15 cellular contexts compared by ENCODE assay signal in the genomic region with DNA sequence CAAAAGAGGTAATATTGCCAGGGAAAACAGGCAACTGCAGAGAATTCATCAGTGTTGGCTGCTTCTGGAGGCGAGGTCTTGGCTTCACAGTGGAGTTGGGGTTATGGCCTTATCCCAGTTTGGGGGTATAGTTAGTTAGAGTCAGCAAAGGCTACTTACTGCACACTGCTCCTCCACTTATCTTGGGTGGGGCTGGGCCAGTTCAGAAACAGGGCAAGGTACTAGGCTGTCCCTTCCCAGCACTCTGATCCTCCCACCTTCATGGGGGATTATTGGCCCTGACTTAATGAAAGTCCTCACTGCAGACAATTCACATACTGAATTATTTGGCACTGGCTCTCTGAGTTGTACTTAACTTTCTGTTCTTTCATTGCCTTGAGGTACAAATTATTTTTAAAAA.
DNase-seq lines count a peak whose midpoint lies in the region; ATAC-seq, FAIRE-seq and TF ChIP-seq lines count a peak whose summit lies in the region.
"Had no signal": no experiment of that assay in that cellular context is flagged by ENCODE, and none has a peak within 500 bp of the region (broad histone marks: within the 10 kb centered on the region; RNA-seq: fewer than 3 reads in every experiment).

No MANE protein-coding gene starts in this region.

- H2AFZ ChIP-seq in HCT116 (ENCODE audit: low read depth, low read length, poor library complexity, severe bottlenecking) (no peak overlapping the region), mesenchymal stem cell (ENCODE audit: low read depth, low read length) (no peak overlapping the region)

- no peak overlapping the region for H3K4ac ChIP-seq in mesenchymal stem cell (ENCODE audit: low read depth in 1 of 2, low read length in 2 of 2)

- H3K27ac ChIP-seq in HCT116 (ENCODE audit: low read depth, low read length): peak overlapping the region; percentile 85
- H3K27ac ChIP-seq in Panc1 (ENCODE audit: low read length): peak overlapping the region; percentile 62
- peak overlapping the region; percentile 27 for H3K27ac ChIP-seq in mesenchymal stem cell (ENCODE audit: low read length, poor library complexity, severe bottlenecking)
- H3K27ac ChIP-seq in small intestine (ENCODE audit: low read depth in 1 of 2, low read length in 1 of 2): no peak overlapping the region

- peaks cover 10% of the 10 kb centered on the region for H3K4me1 Mint-ChIP-seq in glutamatergic neuron (ENCODE audit: low read depth, unreplicated experiment)
- H3K4me1 Mint-ChIP-seq in activated CD8-positive, alpha-beta memory T cell treated with anti-CD3 and anti-CD28 coated beads, Interleukin-2, amount 10 ng/mL, durations not matched to agents 7 days and 5 days: peaks cover 7% of the 10 kb centered on the region

- H3K9ac ChIP-seq in HCT116 (ENCODE audit: low read length) (no peak overlapping the region), mesenchymal stem cell (ENCODE audit: low read length) (no peak overlapping the region)

- H3K4me1 ChIP-seq in HCT116 (ENCODE audit: control insufficient read depth in 1 of 2, insufficient read depth in 2 of 2, low read length in 2 of 2) (peaks cover 77 to 88% of the 10 kb centered on the region in 2 experiments), Panc1 (ENCODE audit: control insufficient read depth, insufficient read depth, low read length) (peaks cover 19% of the 10 kb centered on the region), mesenchymal stem cell (ENCODE audit: control insufficient read depth, insufficient read depth, low read depth, low read length) (peaks cover 12% of the 10 kb centered on the region), small intestine (ENCODE audit: control insufficient read depth in 2 of 2, insufficient read depth in 1 of 2, low read depth in 1 of 2, low read length in 1 of 2) (peaks cover 0 to 9% of the 10 kb centered on the region in 2 donors)

- H3K27me3 ChIP-seq in HCT116 (ENCODE audit: insufficient read depth, low read length) (no peaks in the 10 kb centered on the region), Panc1 (ENCODE audit: control insufficient read depth, insufficient read depth, low read length) (no peaks in the 10 kb centered on the region), mesenchymal stem cell (ENCODE audit: control insufficient read depth in 1 of 2, insufficient read depth in 1 of 2, low read length in 2 of 2) (no peaks in the 10 kb centered on the region), small intestine (ENCODE audit: control insufficient read depth in 2 of 2, insufficient read depth in 2 of 2, low read length in 2 of 2) (no peaks in the 10 kb centered on the region)

- no peak for FAIRE-seq in small intestine (lab: Jason Lieb, UNC)
- FAIRE-seq: GM19239 had no signal

- in situ Hi-C loops in Panc1 (cut with HindIII; ENCODE audit: low pct_unique_long_range_greater_than_20kb, low sequenced_read_pairs): no loop called here

- DNase-seq in HCT116 (ENCODE audit: low read depth, low spot score) (no peak), Panc1 (ENCODE audit: low read depth, low spot score) (no peak), mesenchymal stem cell (no peak), small intestine (peak; percentile 58), glutamatergic neuron (no peak), NCI-H1092 (lab: John Stamatoyannopoulos, UW) (no peak)
- DNase-seq in activated CD4-positive, CD25-positive, alpha-beta regulatory T cell (lab: John Stamatoyannopoulos, UW): no peak
- no peak for DNase-seq in activated CD8-positive, alpha-beta memory T cell treated with anti-CD3 and anti-CD28 coated beads, Interleukin-2, amount 10 ng/mL, durations not matched to agents 7 days and 5 days
- DNase-seq: CD8-positive, alpha-beta T cell; COR-L47; DND-41; GDM1; HCEC 1CT had no signal

- no peak overlapping the region for H2BK15ac ChIP-seq in mesenchymal stem cell (ENCODE audit: low read depth, poor library complexity, severe bottlenecking)

- peak overlapping the region; percentile 39; the same call in 1 of the 2 replicates for H3K4me2 ChIP-seq in HCT116 (ENCODE audit: low read length)
- no peak overlapping the region for H3K4me2 ChIP-seq in mesenchymal stem cell (ENCODE audit: low read length, poor library complexity, severe bottlenecking)

- H3K18ac ChIP-seq in mesenchymal stem cell (ENCODE audit: low read depth in 1 of 2, low read length in 2 of 2): no peak overlapping the region

- H3K4me3 Mint-ChIP-seq in glutamatergic neuron (ENCODE audit: unreplicated experiment): no peak overlapping the region
- H3K4me3 Mint-ChIP-seq in activated CD8-positive, alpha-beta memory T cell treated with anti-CD3 and anti-CD28 coated beads, Interleukin-2, amount 10 ng/mL, durations not matched to agents 7 days and 5 days: no peak overlapping the region
- H3K4me3 Mint-ChIP-seq: CD14-positive monocyte; CD8-positive, alpha-beta T cell had no signal

- POLR2A ChIA-PET in HCT116 (lab: Charles Lee): no interaction called here
- POLR2A ChIA-PET in Panc1 (lab: Charles Lee): no interaction called here

- no peak for TF ChIP-seq RAD21 in HCT116 (IDR thresholded peaks at IDR 0.05; ENCODE audit: low read depth)

- no peak overlapping the region for H3K27ac Mint-ChIP-seq in glutamatergic neuron (ENCODE audit: unreplicated experiment)
- no peak overlapping the region for H3K27ac Mint-ChIP-seq in activated CD8-positive, alpha-beta memory T cell treated with anti-CD3 and anti-CD28 coated beads, Interleukin-2, amount 10 ng/mL, durations not matched to agents 7 days and 5 days
- H3K27ac Mint-ChIP-seq: CD8-positive, alpha-beta T cell had no signal

- intact Hi-C loops in HCT116 (cut with micrococcal nuclease) (loop anchor here (5.0 to 10.0 kb wide), 2 partner anchors 192 to 350 kb away; no protein-coding TSS in a partner anchor), Panc1 (cut with micrococcal nuclease; ENCODE audit: unreplicated experiment) (loop anchor here (10.0 kb wide), 1 partner anchor 190 kb away; a partner anchor contains a TSS)

- 93% methylated on average over 1 of the region's 1 CpG for WGBS in mesenchymal stem cell
- WGBS in small intestine, 3 donors: 71 to 95% (median 92%) methylated on average over 1 of the region's 1 CpG

- H3K36me3 ChIP-seq in HCT116 (ENCODE audit: control insufficient read depth in 1 of 2, insufficient read depth in 2 of 2, low read length in 2 of 2) (no peaks in the 10 kb centered on the region), Panc1 (ENCODE audit: control insufficient read depth, insufficient read depth, low read length) (no peaks in the 10 kb centered on the region), mesenchymal stem cell (ENCODE audit: control insufficient read depth in 1 of 2, insufficient read depth in 2 of 2, low read depth in 1 of 2, low read length in 2 of 2) (no peaks in the 10 kb centered on the region), small intestine (ENCODE audit: control insufficient read depth in 2 of 2, insufficient read depth in 2 of 2, low read length in 2 of 2) (no peaks in the 10 kb centered on the region)

- H3K27me3 Mint-ChIP-seq in glutamatergic neuron (ENCODE audit: unreplicated experiment): no peaks in the 10 kb centered on the region
- no peaks in the 10 kb centered on the region for H3K27me3 Mint-ChIP-seq in activated CD8-positive, alpha-beta memory T cell treated with anti-CD3 and anti-CD28 coated beads, Interleukin-2, amount 10 ng/mL, durations not matched to agents 7 days and 5 days

- TF ChIP-seq CTCF in HCT116 (IDR thresholded peaks at IDR 0.05 in 2 of 3, conservative IDR thresholded peaks at IDR 0.05 in 1 of 3; ENCODE audit: borderline replicate concordance in 1 of 3, insufficient read depth in 1 of 3, low read depth in 2 of 3, low read length in 2 of 3): no peak
- TF ChIP-seq CTCF in Panc1 (IDR thresholded peaks at IDR 0.05): no peak
- TF ChIP-seq CTCF in glutamatergic neuron (IDR thresholded peaks at IDR 0.05; ENCODE audit: partially characterized antibody, unreplicated experiment): no peak

- H4K8ac ChIP-seq in mesenchymal stem cell (ENCODE audit: low read length): no peak overlapping the region

- CTCF ChIA-PET in HCT116 (lab: Charles Lee): no interaction called here
- CTCF ChIA-PET in Panc1 (lab: Charles Lee): no interaction called here
- CTCF ChIA-PET in activated CD8-positive, alpha-beta memory T cell treated with anti-CD3 and anti-CD28 coated beads, Interleukin-2, amount 10 ng/mL, durations not matched to agents 7 days and 5 days (lab: Charles Lee): no interaction called here

- TF ChIP-seq POLR2A in HCT116 (IDR thresholded peaks at IDR 0.05; ENCODE audit: borderline replicate concordance, extremely low read depth, insufficient read depth, insufficient read length): no peak

- H2BK12ac ChIP-seq in mesenchymal stem cell (ENCODE audit: low read length in 2 of 2): no peak overlapping the region

- peaks cover 2% of the 10 kb centered on the region for H3K9me3 Mint-ChIP-seq in glutamatergic neuron (ENCODE audit: unreplicated experiment)
- H3K9me3 Mint-ChIP-seq in activated CD8-positive, alpha-beta memory T cell treated with anti-CD3 and anti-CD28 coated beads, Interleukin-2, amount 10 ng/mL, durations not matched to agents 7 days and 5 days (ENCODE audit: low read depth): no peaks in the 10 kb centered on the region
- H3K9me3 Mint-ChIP-seq: CD8-positive, alpha-beta T cell had no signal

- H3K14ac ChIP-seq in mesenchymal stem cell (ENCODE audit: low read length in 2 of 2): no peak overlapping the region

- H2AK5ac ChIP-seq in mesenchymal stem cell (ENCODE audit: low read length, severe bottlenecking): peak overlapping the region; percentile 90

- no peak overlapping the region for H3K4me3 ChIP-seq in HCT116 (replicated peaks in 1 of 2; ENCODE audit: low read depth in 1 of 2, low read length in 2 of 2)
- H3K4me3 ChIP-seq in Panc1 (ENCODE audit: low read depth in 2 of 2, low read length in 2 of 2): no peak overlapping the region
- no peak overlapping the region for H3K4me3 ChIP-seq in mesenchymal stem cell (ENCODE audit: insufficient read depth in 1 of 2, low read depth in 1 of 2, low read length in 2 of 2)
- no peak overlapping the region for H3K4me3 ChIP-seq in small intestine (ENCODE audit: low read depth in 1 of 2, low read length in 2 of 2)

- ATAC-seq in HCT116: no peak; the same call in 1 of the 2 replicates
- ATAC-seq in Panc1: no peak
- ATAC-seq in activated CD8-positive, alpha-beta memory T cell treated with anti-CD3 and anti-CD28 coated beads, Interleukin-2, amount 10 ng/mL, durations not matched to agents 7 days and 5 days: no peak
- ATAC-seq: CD8-positive, alpha-beta T cell had no signal

- no peaks in the 10 kb centered on the region for H4K20me1 ChIP-seq in HCT116 (ENCODE audit: insufficient read depth)

- no peak overlapping the region for H3K23ac ChIP-seq in mesenchymal stem cell (ENCODE audit: low read length in 2 of 2)

- RAD21 ChIA-PET in HCT116 (lab: Charles Lee; ENCODE audit: low non-redundant PET in 1 of 2, low total read pairs in 2 of 2, uncharacterized antibody in 2 of 2, unreplicated experiment in 2 of 2): no interaction called here

- H3K9me3 ChIP-seq in HCT116 (ENCODE audit: control insufficient read depth in 1 of 2, insufficient read depth in 1 of 2, low read depth in 1 of 2, low read length in 2 of 2) (no peaks in the 10 kb centered on the region; a peak in 1 of 4 replicates), Panc1 (ENCODE audit: control insufficient read depth, insufficient read depth, low read depth, low read length) (no peaks in the 10 kb centered on the region), mesenchymal stem cell (ENCODE audit: control insufficient read depth, low read length) (no peaks in the 10 kb centered on the region), small intestine (ENCODE audit: control insufficient read depth, low read depth) (no peaks in the 10 kb centered on the region)

- H3K79me2 ChIP-seq in HCT116 (ENCODE audit: insufficient read depth, low read length): no peaks in the 10 kb centered on the region

- H2BK120ac ChIP-seq in mesenchymal stem cell (ENCODE audit: low read depth, low read length): no peak overlapping the region

- H3K9me2 ChIP-seq in HCT116 (ENCODE audit: insufficient read depth): no peaks in the 10 kb centered on the region

- no peak overlapping the region for H2BK5ac ChIP-seq in mesenchymal stem cell (ENCODE audit: low read depth, low read length, poor library complexity, severe bottlenecking)

- BruUV-seq in HCT116 (replicated peaks; lab: Mats Ljungman, UMichigan) (no TSS peak), Panc1 (replicated peaks; lab: Mats Ljungman, UMichigan) (no TSS peak)

- H3K36me3 Mint-ChIP-seq in glutamatergic neuron (ENCODE audit: unreplicated experiment): no peaks in the 10 kb centered on the region
- H3K36me3 Mint-ChIP-seq in activated CD8-positive, alpha-beta memory T cell treated with anti-CD3 and anti-CD28 coated beads, Interleukin-2, amount 10 ng/mL, durations not matched to agents 7 days and 5 days: no peaks in the 10 kb centered on the region
- H3K36me3 Mint-ChIP-seq: CD14-positive monocyte; CD8-positive, alpha-beta T cell had no signal

- H4K91ac ChIP-seq in mesenchymal stem cell (ENCODE audit: low read length): no peak overlapping the region

- peaks cover 2% of the 10 kb centered on the region for H3K79me1 ChIP-seq in mesenchymal stem cell (replicated peaks; ENCODE audit: low read length, poor library complexity, severe bottlenecking)

Comparison
In these comparisons a context has a peak if more than half of its experiments do, and no peak if none do; other contexts are left out.
1. H3K27ac ChIP-seq: peak in HCT116 (single experiment), Panc1 (single experiment) and mesenchymal stem cell (single experiment); none in small intestine (0 of 2).